In genomic region chr6:134169881-134170486, GRCh38 we compare ENCODE assay signal across 12 cellular contexts.
DNase-seq lines count a peak whose midpoint lies in the region; ATAC-seq and TF ChIP-seq lines count a peak whose summit lies in the region.
"Had no signal": no experiment of that assay in that cellular context is flagged by ENCODE, and none has a peak within 500 bp of the region (broad histone marks: within the 10 kb centered on the region; RNA-seq: fewer than 3 reads in every experiment).

No MANE protein-coding gene starts in this region.

- no peak for TF ChIP-seq CTCF in CD14-positive monocyte (IDR thresholded peaks at IDR 0.05)
- TF ChIP-seq CTCF in fibroblast of pulmonary artery (IDR thresholded peaks at IDR 0.05; ENCODE audit: low read length, missing control alignments) = no peak

- no peaks in the 10 kb centered on the region for H3K27me3 ChIP-seq in effector memory CD4-positive, alpha-beta T cell (replicated peaks; ENCODE audit: control insufficient read depth, insufficient read depth, low read length, poor library complexity, severe bottlenecking)

- intact Hi-C loops in CD14-positive monocyte (cut with micrococcal nuclease) (loop anchor here (5.0 to 10.0 kb wide), 5 partner anchors 202 to 652 kb away; no protein-coding TSS in a partner anchor), left colon (cut with DNase I, micrococcal nuclease) (loop anchor here in 1 of 2 donors (5.0 kb wide), 2 partner anchors 472 to 652 kb away; no protein-coding TSS in a partner anchor)

- peaks cover 47% of the 10 kb centered on the region for H3K36me3 ChIP-seq in effector memory CD4-positive, alpha-beta T cell (ENCODE audit: control insufficient read depth, insufficient read depth, low read length)

- ATAC-seq in T-helper 17 cell (no peak), left colon (no peak), HG02970 (IDR thresholded peaks at IDR 0.05; ENCODE audit: low FRiP score, unreplicated experiment) (no peak)

- peaks cover 13% of the 10 kb centered on the region for H3K4me1 ChIP-seq in effector memory CD4-positive, alpha-beta T cell (ENCODE audit: control insufficient read depth, insufficient read depth, low read length, poor library complexity, severe bottlenecking)

- no peaks in the 10 kb centered on the region for H3K9me3 ChIP-seq in T-helper 17 cell (ENCODE audit: control insufficient read depth, low read length, poor library complexity, severe bottlenecking)
- no peaks in the 10 kb centered on the region for H3K9me3 ChIP-seq in effector memory CD4-positive, alpha-beta T cell (ENCODE audit: control insufficient read depth, low read length)

- H3K4me3 Mint-ChIP-seq in CD14-positive monocyte (peak overlapping the region; percentile 49 to 100), T-helper 17 cell (no peak overlapping the region)

- peaks cover 0 to 2% (median 0%) of the 10 kb centered on the region in 7 donors for H3K9me3 Mint-ChIP-seq in CD14-positive monocyte

- H3K36me3 Mint-ChIP-seq in CD14-positive monocyte (peaks cover 71 to 82% of the 10 kb centered on the region in 2 donors), T-helper 17 cell (ENCODE audit: low read depth) (peaks cover 8% of the 10 kb centered on the region)

- no peak for DNase-seq in CD14-positive monocyte (ENCODE audit: low spot score)
- no peak for DNase-seq in T-helper 17 cell
- DNase-seq in fibroblast of pulmonary artery (ENCODE audit: low read depth) = peak; percentile 66
- DNase-seq in pons (ENCODE audit: low spot score) = peak; percentile 46
- no peak for DNase-seq in effector memory CD4-positive, alpha-beta T cell
- DNase-seq in left colon = no peak
- no peak for DNase-seq in DMS79 (lab: John Stamatoyannopoulos, UW)
- DNase-seq: GDM1, mesendoderm, NCI-H1930, SW 1271 had no signal

- peak overlapping the region; percentile 90 for H3K4me3 ChIP-seq in fibroblast of pulmonary artery (replicated peaks; ENCODE audit: low read depth, low read length)
- H3K4me3 ChIP-seq in effector memory CD4-positive, alpha-beta T cell (ENCODE audit: insufficient read depth, low read depth, low read length, poor library complexity, severe bottlenecking) = no peak overlapping the region

- no peak overlapping the region for H3K27ac ChIP-seq in effector memory CD4-positive, alpha-beta T cell (ENCODE audit: insufficient read depth, low read length, poor library complexity, severe bottlenecking)

- H3K4me1 Mint-ChIP-seq in CD14-positive monocyte = peaks cover 46% of the 10 kb centered on the region
- peaks cover 27% of the 10 kb centered on the region for H3K4me1 Mint-ChIP-seq in T-helper 17 cell

- H3K27me3 Mint-ChIP-seq in CD14-positive monocyte (ENCODE audit: low read depth in 3 of 3) = peaks cover 0 to 9% (median 2%) of the 10 kb centered on the region in 3 donors
- no peaks in the 10 kb centered on the region for H3K27me3 Mint-ChIP-seq in T-helper 17 cell

- H3K27ac Mint-ChIP-seq in CD14-positive monocyte = peak overlapping the region in 5 of 7 donors; percentile 36 to 74 (median 51)
- H3K27ac Mint-ChIP-seq in T-helper 17 cell = peak overlapping the region; percentile 43

Comparison
In these comparisons a context has a peak if more than half of its experiments do, and no peak if none do; other contexts are left out.
1. DNase-seq: peak in fibroblast of pulmonary artery (single experiment) and pons (single experiment); none in CD14-positive monocyte (single experiment), T-helper 17 cell (0 of 3), effector memory CD4-positive, alpha-beta T cell (0 of 3), left colon (0 of 2) and DMS79 (single experiment).